Comparison of ENCODE assay signal across 9 cellular contexts in genomic region chr14:90408713-90409112, GRCh38. TPM values are rescaled to one million over a fixed set of nuclear protein-coding genes. Genes with fewer than 3 reads are reported as not detected.
DNase-seq lines count a peak whose midpoint lies in the region; ATAC-seq and TF ChIP-seq lines count a peak whose summit lies in the region.
"Had no signal": no experiment of that assay in that cellular context is flagged by ENCODE, and none has a peak within 500 bp of the region (broad histone marks: within the 10 kb centered on the region; RNA-seq: fewer than 3 reads in every experiment).

No MANE protein-coding gene starts in this region.

- no peak for TF ChIP-seq POLR2A in right lobe of liver (IDR thresholded peaks at IDR 0.05)

- H3K36me3 ChIP-seq in right lobe of liver (peaks cover 7 to 28% (median 18%) of the 10 kb centered on the region in 4 donors), stomach smooth muscle (ENCODE audit: control insufficient read depth in 2 of 2, insufficient read depth in 2 of 2, low read length in 2 of 2) (peaks cover 20 to 22% of the 10 kb centered on the region in 2 donors)

- TF ChIP-seq CTCF in right lobe of liver (IDR thresholded peaks at IDR 0.05) = no peak

- H3K27me3 ChIP-seq in right lobe of liver = no peaks in the 10 kb centered on the region
- H3K27me3 ChIP-seq in stomach smooth muscle (ENCODE audit: control insufficient read depth in 1 of 2, insufficient read depth in 2 of 2, low read length in 2 of 2) = no peaks in the 10 kb centered on the region

- WGBS in right lobe of liver (ENCODE audit: insufficient coverage, low coverage, low lambda C conversion rate, missing lambda C conversion rate) = 69% methylated on average over 6 of the region's 6 CpGs

- H3K27ac ChIP-seq in caudate nucleus (ENCODE audit: low read depth, low read length) = peak overlapping the region; percentile 46
- H3K27ac ChIP-seq in right lobe of liver = peak overlapping the region in 2 of 3 donors; percentile 11 to 35
- H3K27ac ChIP-seq in stomach smooth muscle (ENCODE audit: low read length) = peak overlapping the region; percentile 94

- DNase-seq in NCI-H2227 (lab: John Stamatoyannopoulos, UW; ENCODE audit: unreplicated experiment) = peak; percentile 39
- DNase-seq in NCI-H2227 treated with DMSO at 0.1 percent for 48 hours (lab: John Stamatoyannopoulos, UW) = no peak
- no peak for DNase-seq in caudate nucleus (lab: John Stamatoyannopoulos, UW)
- DNase-seq in right lobe of liver = no peak
- no peak for DNase-seq in AML-193 (lab: John Stamatoyannopoulos, UW)
- DNase-seq: stimulated activated naive CD4-positive, alpha-beta T cell treated with Interleukin-2 at 50 U/mL for 16 hours had no signal

- H3K9me3 ChIP-seq in right lobe of liver (no peaks in the 10 kb centered on the region), stomach smooth muscle (ENCODE audit: control insufficient read depth in 2 of 2, low read length in 2 of 2) (no peaks in the 10 kb centered on the region)

- H3K9ac ChIP-seq in stomach smooth muscle (ENCODE audit: low read length in 2 of 2) = peak overlapping the region; percentile 42 to 62

- no peaks in the 10 kb centered on the region for H3K4me1 ChIP-seq in right lobe of liver
- H3K4me1 ChIP-seq in stomach smooth muscle (ENCODE audit: control insufficient read depth, insufficient read depth, low read length) = peaks cover 45% of the 10 kb centered on the region

- ATAC-seq in right lobe of liver = peak in 3 of 4 donors; percentile 10 to 30 (median 20)
- ATAC-seq in GM21717 (IDR thresholded peaks at IDR 0.05; ENCODE audit: unreplicated experiment) = no peak
- no peak for ATAC-seq in HG02884 (IDR thresholded peaks at IDR 0.05; ENCODE audit: unreplicated experiment)

- intact Hi-C loops in right lobe of liver (cut with DNase I) = no loop called here

- H3K4me3 ChIP-seq in right lobe of liver (no peak overlapping the region), stomach smooth muscle (ENCODE audit: low read length in 2 of 2) (no peak overlapping the region)

RNA-seq across cellular contexts. Expression of gene CALM1, which starts 11.9 kb away (rescaled TPM):
- 100 to 1,000 TPM; 143 to 207 (median 161) TPM for total RNA-seq in right lobe of liver

Comparison
In these comparisons a context has a peak if more than half of its experiments do, and no peak if none do; other contexts are left out.
1. H3K27ac ChIP-seq: peak in every context shown above with its lines; median percentile 94 in stomach smooth muscle; 46 in caudate nucleus; 23 in right lobe of liver.
2. ATAC-seq: peak in right lobe of liver (3 of 4); none in GM21717 (single experiment) and HG02884 (single experiment).